In the genomic region with DNA sequence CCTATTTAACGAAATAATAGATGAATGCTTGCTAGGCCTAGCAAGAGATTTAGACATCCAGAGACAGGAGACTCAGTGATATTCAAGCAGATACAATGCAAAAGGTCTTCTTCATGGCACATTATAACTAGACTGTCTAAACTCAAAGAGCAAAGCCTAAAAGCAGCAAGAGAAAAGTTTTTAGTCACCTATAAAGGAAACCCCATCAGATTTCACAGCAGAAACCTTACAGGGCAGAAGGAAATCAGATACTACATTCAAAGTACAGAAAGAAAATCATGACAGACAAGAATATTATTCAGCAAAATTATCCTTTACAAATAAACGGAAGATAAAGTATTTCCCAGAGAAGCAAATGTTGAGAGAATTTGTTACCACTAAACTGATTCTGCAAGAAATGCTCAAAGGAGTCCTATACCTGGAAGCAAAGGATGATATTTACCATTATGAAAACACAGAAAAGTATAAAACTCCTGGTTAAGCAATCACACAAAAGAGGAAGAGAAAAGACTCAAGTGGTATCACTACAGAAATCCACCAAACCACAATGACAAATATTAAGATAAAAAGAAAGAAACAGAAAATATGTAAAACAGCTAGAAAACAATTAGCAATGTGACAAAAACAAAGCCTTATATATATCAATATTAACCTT, we compare ENCODE assay signal across 17 cellular contexts.
DNase-seq lines count a peak whose midpoint lies in the region; ATAC-seq lines count a peak whose summit lies in the region.
"Had no signal": no experiment of that assay in that cellular context is flagged by ENCODE, and none has a peak within 500 bp of the region (broad histone marks: within the 10 kb centered on the region; RNA-seq: fewer than 3 reads in every experiment).

No MANE protein-coding gene starts in this region.

- peak overlapping the region in 6 of 11 experiments; percentile 13 to 51 (median 20); a peak in 5 of 22 replicates for H3K27ac ChIP-seq in BLaER1 treated with 17β-estradiol and CSF1 and Interleukin-3, amounts not matched to agents 10 nM and 100 nM
- H3K27ac ChIP-seq in effector memory CD4-positive, alpha-beta T cell (ENCODE audit: insufficient read depth, low read length, poor library complexity, severe bottlenecking), result no peak overlapping the region
- H3K27ac ChIP-seq: heart left ventricle, psoas muscle had no signal

- no peak for DNase-seq in effector memory CD4-positive, alpha-beta T cell
- DNase-seq in islet precursor cell, result no peak
- no peak for DNase-seq in RPMI8226
- DNase-seq: activated CD4-positive, CD25-positive, alpha-beta regulatory T cell; activated T-cell treated with anti-CD3 and anti-CD28 coated beads, Interleukin-2, amount 50 U/mL, for 1 hour; cerebellar nuclear complex; heart left ventricle; naive B cell; NCI-H446; psoas muscle had no signal

- ATAC-seq in GM19328 (IDR thresholded peaks at IDR 0.05; ENCODE audit: unreplicated experiment), result peak; percentile 53
- ATAC-seq in HG02763 (IDR thresholded peaks at IDR 0.05; ENCODE audit: unreplicated experiment), result peak; percentile 82
- peak; percentile 95 for ATAC-seq in HG03432 (IDR thresholded peaks at IDR 0.05; ENCODE audit: unreplicated experiment)
- no peak for ATAC-seq in GM18873 (IDR thresholded peaks at IDR 0.05; ENCODE audit: low FRiP score, unreplicated experiment)
- ATAC-seq: heart left ventricle, HepG2, left lobe of liver, psoas muscle had no signal

- no peaks in the 10 kb centered on the region for H3K36me3 ChIP-seq in BLaER1 treated with 17β-estradiol and CSF1 and Interleukin-3, amounts not matched to agents 10 nM and 100 nM
- no peaks in the 10 kb centered on the region for H3K36me3 ChIP-seq in effector memory CD4-positive, alpha-beta T cell (ENCODE audit: control insufficient read depth, insufficient read depth, low read length)
- H3K36me3 ChIP-seq: heart left ventricle had no signal

- H3K9ac ChIP-seq in BLaER1 treated with 17β-estradiol and CSF1 and Interleukin-3, amounts not matched to agents 10 nM and 100 nM, result no peak overlapping the region

- peak overlapping the region in 5 of 11 experiments; percentile 10 to 39 (median 31); a peak in 7 of 22 replicates for H3K4me2 ChIP-seq in BLaER1 treated with 17β-estradiol and CSF1 and Interleukin-3, amounts not matched to agents 10 nM and 100 nM

- H3K4me3 ChIP-seq in BLaER1 treated with 17β-estradiol and CSF1 and Interleukin-3, amounts not matched to agents 10 nM and 100 nM, result no peak overlapping the region
- H3K4me3 ChIP-seq in effector memory CD4-positive, alpha-beta T cell (ENCODE audit: insufficient read depth, low read depth, low read length, poor library complexity, severe bottlenecking), result no peak overlapping the region
- H3K4me3 ChIP-seq: heart left ventricle, psoas muscle had no signal

- H3K27me3 ChIP-seq in BLaER1 treated with 17β-estradiol and CSF1 and Interleukin-3, amounts not matched to agents 10 nM and 100 nM, result no peaks in the 10 kb centered on the region
- no peaks in the 10 kb centered on the region for H3K27me3 ChIP-seq in effector memory CD4-positive, alpha-beta T cell (replicated peaks; ENCODE audit: control insufficient read depth, insufficient read depth, low read length, poor library complexity, severe bottlenecking)
- H3K27me3 ChIP-seq: heart left ventricle had no signal

- H4K20me1 ChIP-seq in BLaER1 treated with 17β-estradiol and CSF1 and Interleukin-3, amounts not matched to agents 10 nM and 100 nM, result no peaks in the 10 kb centered on the region

- H3K4me1 ChIP-seq in BLaER1 treated with 17β-estradiol and CSF1 and Interleukin-3, amounts not matched to agents 10 nM and 100 nM, result peaks cover 0 to 16% (median 5%) of the 10 kb centered on the region in 10 experiments; a peak in 10 of 20 replicates
- no peaks in the 10 kb centered on the region for H3K4me1 ChIP-seq in effector memory CD4-positive, alpha-beta T cell (ENCODE audit: control insufficient read depth, insufficient read depth, low read length, poor library complexity, severe bottlenecking)
- H3K4me1 ChIP-seq: heart left ventricle, psoas muscle had no signal

- peaks cover 0 to 13% (median 10%) of the 10 kb centered on the region in 11 experiments; a peak in 10 of 22 replicates for H3K9me3 ChIP-seq in BLaER1 treated with 17β-estradiol and CSF1 and Interleukin-3, amounts not matched to agents 10 nM and 100 nM (replicated peaks in 1 of 11)
- no peaks in the 10 kb centered on the region for H3K9me3 ChIP-seq in effector memory CD4-positive, alpha-beta T cell (ENCODE audit: control insufficient read depth, low read length)
